In genomic region chr5:71790433-71790832, GRCh38 we compare ENCODE assay signal across 28 cellular contexts.
"Had no signal": no experiment of that assay in that cellular context is flagged by ENCODE, and none has a peak within 500 bp of the region (broad histone marks: within the 10 kb centered on the region; RNA-seq: fewer than 3 reads in every experiment).

No MANE protein-coding gene starts in this region.

- H3K36me3 ChIP-seq: ascending aorta, cardiac muscle cell, colonic mucosa, esophagus squamous epithelium, heart right ventricle, left lung, lower lobe of right lung, suprapubic skin, tibial artery had no signal

- H3K27me3 ChIP-seq: ascending aorta, cardiac muscle cell, colonic mucosa, heart right ventricle, tibial artery had no signal

- DNase-seq: activated CD4-positive, alpha-beta memory T cell treated with anti-CD3 and anti-CD28 coated beads for 36 hours; activated CD4-positive, alpha-beta T cell treated with anti-CD3 and anti-CD28 coated beads, Interleukin-2, amount 10 ng/mL, durations not matched to agents 24 days and 14 days; activated CD4-positive, CD25-positive, alpha-beta regulatory T cell treated with anti-CD3 and anti-CD28 coated beads, Interleukin-2, amount 50 U/mL, for 72 hours; activated CD8-positive, alpha-beta memory T cell treated with anti-CD3 and anti-CD28 coated beads, Interleukin-2, amount 50 U/mL, for 4 hours; activated gamma-delta T cell; activated naive CD4-positive, alpha-beta T cell treated with anti-CD3 and anti-CD28 coated beads, Interleukin-2, amount 10 ng/mL, durations not matched to agents 7 days and 5 days; activated naive CD8-positive, alpha-beta T cell treated with anti-CD3 and anti-CD28 coated beads, Interleukin-2, amount 10 ng/mL, durations not matched to agents 7 days and 5 days; activated T-cell treated with anti-CD3 and anti-CD28 coated beads, Interleukin-2, amount 50 U/mL, for 1 hour; cerebellar nuclear complex; colonic mucosa; effector CD8-positive, alpha-beta T cell; esophagus squamous epithelium; foreskin melanocyte; heart right ventricle; kidney glomerular epithelial cell; left lung; lower lobe of right lung; mesenchymal stem cell; naive thymus-derived CD8-positive, alpha-beta T cell; posterior cingulate gyrus; right cardiac atrium; stimulated activated naive CD4-positive, alpha-beta T cell; T1000; tibial artery had no signal

- ATAC-seq: heart right ventricle; left lung; lower lobe of right lung; naive thymus-derived CD8-positive, alpha-beta T cell; right cardiac atrium had no signal

- H3K27ac ChIP-seq: ascending aorta, cardiac muscle cell, colonic mucosa, epithelial cell of prostate, esophagus squamous epithelium, heart right ventricle, left lung, lower lobe of right lung, suprapubic skin, tibial artery had no signal

- H3K4me1 ChIP-seq: colonic mucosa, esophagus squamous epithelium, heart right ventricle, left lung, lower lobe of right lung, suprapubic skin, tibial artery had no signal

- H3K9me3 ChIP-seq: colonic mucosa, suprapubic skin had no signal

- H3K4me3 ChIP-seq: ascending aorta, cardiac muscle cell, colonic mucosa, esophagus squamous epithelium, heart right ventricle, left lung, lower lobe of right lung, suprapubic skin, tibial artery had no signal
